In the genomic region with DNA sequence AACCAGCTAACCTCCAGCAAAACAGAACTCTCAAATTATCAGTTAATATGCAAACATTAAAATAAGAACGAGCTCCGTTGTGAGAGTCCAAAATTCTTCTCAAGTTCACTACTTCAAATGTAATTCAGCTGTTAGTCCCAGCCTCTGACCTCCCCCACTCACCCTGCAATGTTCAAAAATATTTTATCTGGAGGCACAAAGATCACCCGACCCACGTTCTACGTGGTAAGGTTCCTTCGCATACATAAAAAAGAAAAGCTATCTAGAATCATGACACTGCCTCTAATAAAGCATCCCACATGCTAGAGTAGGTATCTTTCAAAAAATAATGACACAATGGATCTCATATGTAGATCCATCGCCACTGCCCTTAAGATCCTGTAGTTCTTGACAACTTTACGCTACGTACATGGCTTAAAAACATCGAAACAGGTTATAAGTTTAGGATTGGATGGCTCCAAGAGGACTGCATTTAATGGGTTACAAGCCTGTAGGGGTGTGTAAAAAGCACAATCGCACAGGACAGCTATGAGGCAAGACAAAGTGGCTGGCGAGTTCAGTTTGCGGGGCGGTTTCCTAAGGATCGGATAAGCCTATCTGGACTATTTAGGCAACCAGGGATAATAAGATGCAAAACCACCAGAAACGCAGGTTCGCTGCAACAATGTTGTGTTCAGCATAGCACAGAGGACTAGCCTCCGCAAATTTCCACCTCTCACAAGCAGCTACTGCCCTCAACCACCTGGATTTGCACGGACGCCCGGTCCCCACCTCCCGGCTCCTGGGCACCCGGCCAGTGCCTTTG, we compare ENCODE assay signal across 8 cellular contexts. TPM values are rescaled to one million over a fixed set of nuclear protein-coding genes. Genes with fewer than 3 reads are reported as not detected.
DNase-seq lines count a peak whose midpoint lies in the region; ATAC-seq, FAIRE-seq and TF ChIP-seq lines count a peak whose summit lies in the region.

No MANE protein-coding gene starts in this region.

- H3K4me1 ChIP-seq in hepatocyte (ENCODE audit: insufficient read depth) (peaks cover 17% of the 10 kb centered on the region), small intestine (ENCODE audit: control insufficient read depth in 2 of 2, insufficient read depth in 1 of 2, low read depth in 1 of 2, low read length in 1 of 2) (peaks cover 4 to 6% of the 10 kb centered on the region in 2 donors)

- H2AFZ ChIP-seq in hepatocyte: peak overlapping the region; percentile 87

- WGBS in hepatocyte (ENCODE audit: low lambda C conversion rate, missing lambda C conversion rate): under 1% methylated on average over 23 of the region's 23 CpGs
- 0 to 1% (median 0%) methylated on average over 23 of the region's 23 CpGs for WGBS in small intestine, 3 donors

- H3K27me3 ChIP-seq in hepatocyte (no peaks in the 10 kb centered on the region), small intestine (ENCODE audit: control insufficient read depth in 2 of 2, insufficient read depth in 2 of 2, low read length in 2 of 2) (no peaks in the 10 kb centered on the region)

- H3K4me1 Mint-ChIP-seq in activated naive CD8-positive, alpha-beta T cell treated with anti-CD3 and anti-CD28 coated beads, Interleukin-2, amount 10 ng/mL, durations not matched to agents 7 days and 5 days: peaks cover 14% of the 10 kb centered on the region

- H3K36me3 Mint-ChIP-seq in activated naive CD8-positive, alpha-beta T cell treated with anti-CD3 and anti-CD28 coated beads, Interleukin-2, amount 10 ng/mL, durations not matched to agents 7 days and 5 days: peaks cover 11% of the 10 kb centered on the region

- no peak for FAIRE-seq in small intestine (lab: Jason Lieb, UNC)

- H3K79me2 ChIP-seq in hepatocyte: peaks cover 54% of the 10 kb centered on the region

- H3K27me3 Mint-ChIP-seq in activated naive CD8-positive, alpha-beta T cell treated with anti-CD3 and anti-CD28 coated beads, Interleukin-2, amount 10 ng/mL, durations not matched to agents 7 days and 5 days: peaks cover 6% of the 10 kb centered on the region

- no peak for TF ChIP-seq CTCF in hepatocyte (IDR thresholded peaks at IDR 0.05; ENCODE audit: poor library complexity)

- peak; percentile 37 for DNase-seq in HuH-7.5 (ENCODE audit: low spot score)
- no peak for DNase-seq in activated naive CD8-positive, alpha-beta T cell treated with anti-CD3 and anti-CD28 coated beads, Interleukin-2, amount 10 ng/mL, durations not matched to agents 7 days and 5 days
- no peak for DNase-seq in hepatocyte (ENCODE audit: low spot score)
- DNase-seq in small intestine: peak; percentile 48
- DNase-seq in KG1 (lab: John Stamatoyannopoulos, UW): no peak

- H3K27ac Mint-ChIP-seq in activated naive CD8-positive, alpha-beta T cell treated with anti-CD3 and anti-CD28 coated beads, Interleukin-2, amount 10 ng/mL, durations not matched to agents 7 days and 5 days: peak overlapping the region; percentile 97

- POLR2A ChIA-PET in activated naive CD8-positive, alpha-beta T cell treated with anti-CD3 and anti-CD28 coated beads, Interleukin-2, amount 10 ng/mL, durations not matched to agents 7 days and 5 days (lab: Charles Lee): interaction anchor here (0.8 to 1.6 kb wide), 4 partner anchors 16 to 925 kb away, joined by 3 to 7 read pairs (median 3); partner anchors contain the start of gene RUFY1

- H3K9me3 Mint-ChIP-seq in activated naive CD8-positive, alpha-beta T cell treated with anti-CD3 and anti-CD28 coated beads, Interleukin-2, amount 10 ng/mL, durations not matched to agents 7 days and 5 days: peaks cover 3% of the 10 kb centered on the region

- peak overlapping the region; percentile 97 for H3K27ac ChIP-seq in hepatocyte
- H3K27ac ChIP-seq in small intestine (ENCODE audit: low read depth in 1 of 2, low read length in 1 of 2): peak overlapping the region; percentile 93 to 99

- H4K20me1 ChIP-seq in hepatocyte (ENCODE audit: insufficient read depth, poor library complexity, severe bottlenecking): peaks cover 42% of the 10 kb centered on the region

- H3K4me3 ChIP-seq in GM08714 (ENCODE audit: low read length): peak overlapping the region; percentile 91
- peak overlapping the region; percentile 88 for H3K4me3 ChIP-seq in hepatocyte
- H3K4me3 ChIP-seq in small intestine (ENCODE audit: low read depth in 1 of 2, low read length in 2 of 2): peak overlapping the region; percentile 87 to 92

- H3K9me3 ChIP-seq in hepatocyte (ENCODE audit: low read depth) (no peaks in the 10 kb centered on the region), small intestine (ENCODE audit: control insufficient read depth, low read depth) (no peaks in the 10 kb centered on the region)

- ATAC-seq in GM21526 (IDR thresholded peaks at IDR 0.05; ENCODE audit: low FRiP score, unreplicated experiment) (peak; percentile 10), HG03469 (IDR thresholded peaks at IDR 0.05; ENCODE audit: unreplicated experiment) (no peak)
- peak; percentile 22 for ATAC-seq in activated naive CD8-positive, alpha-beta T cell treated with anti-CD3 and anti-CD28 coated beads, Interleukin-2, amount 10 ng/mL, durations not matched to agents 7 days and 5 days (ENCODE audit: low read depth)

- H3K36me3 ChIP-seq in hepatocyte (replicated peaks; ENCODE audit: insufficient read depth, low read depth) (peaks cover 4% of the 10 kb centered on the region), small intestine (ENCODE audit: control insufficient read depth in 2 of 2, insufficient read depth in 2 of 2, low read length in 2 of 2) (peaks cover 2 to 7% of the 10 kb centered on the region in 2 donors)

- H3K4me2 ChIP-seq in hepatocyte: peak overlapping the region; percentile 80

- H3K4me3 Mint-ChIP-seq in activated naive CD8-positive, alpha-beta T cell treated with anti-CD3 and anti-CD28 coated beads, Interleukin-2, amount 10 ng/mL, durations not matched to agents 7 days and 5 days: peak overlapping the region; percentile 83

- no peaks in the 10 kb centered on the region for H3K9me2 ChIP-seq in hepatocyte (replicated peaks; ENCODE audit: insufficient read depth)

RNA-seq across cellular contexts. Expression of gene CLK4, which starts 1.0 kb away (rescaled TPM):
- 10 to 100 TPM; 48.3 to 56.8 TPM for total RNA-seq in activated naive CD8-positive, alpha-beta T cell treated with anti-CD3 and anti-CD28 coated beads, Interleukin-2, amount 10 ng/mL, durations not matched to agents 7 days and 5 days
- total RNA-seq in hepatocyte: 28.4 and 29.9 TPM in 2 replicates
- 17.9 and 21.7 TPM in 2 replicates for polyA plus RNA-seq in hepatocyte
- polyA plus RNA-seq in small intestine: 10 to 100 TPM in 2 of 3 donors, 1 to 10 TPM in 1; 8.2 to 26.6 (median 16.5) TPM

RNA-seq across cellular contexts. Expression of gene COL23A1, which starts 35.7 kb away (rescaled TPM):
- total RNA-seq in activated naive CD8-positive, alpha-beta T cell treated with anti-CD3 and anti-CD28 coated beads, Interleukin-2, amount 10 ng/mL, durations not matched to agents 7 days and 5 days: under 1 TPM; 0.60 to 0.83 TPM
- total RNA-seq in hepatocyte: 0.84 and 5.1 TPM in 2 replicates
- polyA plus RNA-seq in hepatocyte: 1.1 and 2.7 TPM in 2 replicates
- 1 to 10 TPM in 2 of 3 donors, not detected in 1; 1.4 to 1.6 TPM for polyA plus RNA-seq in small intestine

Comparison
In these comparisons a context has a peak if more than half of its experiments do, and no peak if none do; other contexts are left out.
1. DNase-seq: peak in HuH-7.5 (single experiment) and small intestine (single experiment); none in activated naive CD8-positive, alpha-beta T cell treated with anti-CD3 and anti-CD28 coated beads, Interleukin-2, amount 10 ng/mL, durations not matched to agents 7 days and 5 days (single experiment), hepatocyte (single experiment) and KG1 (single experiment).
2. Peak in every context shown above with its lines, with median percentiles within 50 percentile points of each other: H3K4me3 ChIP-seq.